8 cellular contexts compared by ENCODE assay signal in genomic region chr2:39119732-39120520, GRCh38. TPM values are rescaled to one million over a fixed set of nuclear protein-coding genes. Genes with fewer than 3 reads are reported as not detected.
DNase-seq lines count a peak whose midpoint lies in the region; ATAC-seq and TF ChIP-seq lines count a peak whose summit lies in the region.

No MANE protein-coding gene starts in this region.

- H3K4me1 Mint-ChIP-seq in activated naive CD8-positive, alpha-beta T cell (ENCODE audit: low read depth): peaks cover 67% of the 10 kb centered on the region

- H3K9me3 ChIP-seq in SJCRH30 (replicated peaks): no peaks in the 10 kb centered on the region
- no peaks in the 10 kb centered on the region for H3K9me3 ChIP-seq in ovary
- no peaks in the 10 kb centered on the region for H3K9me3 ChIP-seq in uterus

- H3K4me3 Mint-ChIP-seq in activated naive CD8-positive, alpha-beta T cell: peak overlapping the region; percentile 97

- WGBS in ovary, 3 donors: 0 to 1% (median 1%) methylated on average over 39 to 63 of the region's 63 CpGs

- H3K9me3 Mint-ChIP-seq in activated naive CD8-positive, alpha-beta T cell (ENCODE audit: low read depth): peaks cover 6% of the 10 kb centered on the region

- H3K4me3 ChIP-seq in SJCRH30 (peak overlapping the region; percentile 87), ovary (peak overlapping the region; percentile 87), uterus (peak overlapping the region; percentile 55 to 56)

- DNase-seq in D341Med (ENCODE audit: low spot score) (peak; percentile 84), SJCRH30 (peak; percentile 74 to 77), Right ventricle myocardium superior (peak; percentile 70), ovary (peak; percentile 51 to 77 (median 66)), uterus (peak; percentile 35 to 51)

- intact Hi-C loops in Right ventricle myocardium superior (cut with DNase I): loop anchor here (5.0 kb wide), 1 partner anchor 58 kb away; no protein-coding TSS in a partner anchor
- intact Hi-C loops in ovary (cut with DNase I): loop anchor here in 3 of 4 donors (2.0 to 10.0 kb wide), 4 partner anchors 45 to 107 kb away; no protein-coding TSS in a partner anchor
- intact Hi-C loops in uterus (cut with DNase I; ENCODE audit: low total_unique reads): no loop called here

- H3K27ac ChIP-seq in SJCRH30 (peak overlapping the region; percentile 68), ovary (peak overlapping the region; percentile 95 to 97), uterus (peak overlapping the region; percentile 98)

- ATAC-seq in GM19463 (IDR thresholded peaks at IDR 0.05; ENCODE audit: unreplicated experiment) (peak; percentile 35), HG03565 (IDR thresholded peaks at IDR 0.05; ENCODE audit: unreplicated experiment) (peak; percentile 24), Right ventricle myocardium superior (ENCODE audit: poor library complexity) (peak; percentile 63)

- peak in 2 of 3 donors; percentile 34 to 47 for TF ChIP-seq CTCF in ovary (IDR thresholded peaks at IDR 0.05)
- TF ChIP-seq CTCF in uterus (IDR thresholded peaks at IDR 0.05): peak in 3 of 4 experiments; percentile 44 to 58 (median 46)

- H3K36me3 Mint-ChIP-seq in activated naive CD8-positive, alpha-beta T cell: peaks cover 14% of the 10 kb centered on the region

- TF ChIP-seq POLR2A in ovary (IDR thresholded peaks at IDR 0.05): no peak
- peak in 1 of 2 donors; percentile 6 for TF ChIP-seq POLR2A in uterus (IDR thresholded peaks at IDR 0.05)

- no peak for TF ChIP-seq EP300 in ovary (IDR thresholded peaks at IDR 0.05)

- H3K27ac Mint-ChIP-seq in activated naive CD8-positive, alpha-beta T cell: peak overlapping the region; percentile 97

- no peaks in the 10 kb centered on the region for H3K27me3 Mint-ChIP-seq in activated naive CD8-positive, alpha-beta T cell

- H3K4me1 ChIP-seq in SJCRH30 (peaks cover 8% of the 10 kb centered on the region; the same call in 1 of the 2 replicates), ovary (ENCODE audit: insufficient read depth) (peaks cover 17% of the 10 kb centered on the region), uterus (peaks cover 0 to 9% of the 10 kb centered on the region in 2 donors)

- H3K36me3 ChIP-seq in SJCRH30: no peaks in the 10 kb centered on the region
- H3K36me3 ChIP-seq in ovary: no peaks in the 10 kb centered on the region
- no peaks in the 10 kb centered on the region for H3K36me3 ChIP-seq in uterus

- H3K27me3 ChIP-seq in SJCRH30 (no peaks in the 10 kb centered on the region), ovary (no peaks in the 10 kb centered on the region), uterus (no peaks in the 10 kb centered on the region)

RNA-seq across cellular contexts. Expression of gene SOS1, which starts 0.9 kb away (rescaled TPM):
- total RNA-seq in SJCRH30 (2014; rRNA removed; shearing (Covaris generic)): 42.3 and 49.5 TPM in 2 replicates
- total RNA-seq in Right ventricle myocardium superior (24.2 TPM), ovary (10 to 100 TPM; 23.2 to 70.1 (median 44.6) TPM), uterus (100 to 1,000 TPM in 1 of 4 donors, 10 to 100 TPM in 3; 13.3 to 107 (median 40.8) TPM)
- polyA plus RNA-seq in ovary: 10 to 100 TPM; 14.4 to 38.4 TPM

Comparison
In these comparisons a context has a peak if more than half of its experiments do, and no peak if none do; other contexts are left out.
1. Peak in every context shown above with its lines: DNase-seq, ATAC-seq, H3K4me3 ChIP-seq and H3K27ac ChIP-seq.